In genomic region chr5:73436535-73437125, GRCh38 we compare ENCODE assay signal across 10 cellular contexts. TPM values are rescaled to one million over a fixed set of nuclear protein-coding genes. Genes with fewer than 3 reads are reported as not detected.
DNase-seq lines count a peak whose midpoint lies in the region; ATAC-seq and TF ChIP-seq lines count a peak whose summit lies in the region.
"Had no signal": no experiment of that assay in that cellular context is flagged by ENCODE, and none has a peak within 500 bp of the region (broad histone marks: within the 10 kb centered on the region; RNA-seq: fewer than 3 reads in every experiment).

No MANE protein-coding gene starts in this region.

- TF ChIP-seq POLR2A in right lobe of liver (IDR thresholded peaks at IDR 0.05): no peak
- no peak for TF ChIP-seq POLR2A in GM18505 (IDR thresholded peaks at IDR 0.05; ENCODE audit: borderline replicate concordance, extremely low read depth, insufficient read depth, insufficient read length)

- in situ Hi-C loops in brain microvascular endothelial cell (cut with HindIII; ENCODE audit: low pct_ligation_motif_present, low sequenced_read_pairs): loop anchor here (25.0 kb wide), 1 partner anchor 124 kb away; no protein-coding TSS in a partner anchor

- H3K4me3 Mint-ChIP-seq in activated naive CD8-positive, alpha-beta T cell: peak overlapping the region; percentile 56
- H3K4me3 Mint-ChIP-seq in activated naive CD8-positive, alpha-beta T cell treated with anti-CD3 and anti-CD28 coated beads for 36 hours: no peak overlapping the region
- H3K4me3 Mint-ChIP-seq: T-helper 2 cell treated with Interferon-gamma antibody and Interleukin-4, amounts not matched to agents 5 μg/mL and 100 μg/mL, for 36 hours had no signal

- H3K27me3 Mint-ChIP-seq in activated naive CD8-positive, alpha-beta T cell: peaks cover 64% of the 10 kb centered on the region
- peaks cover 90% of the 10 kb centered on the region for H3K27me3 Mint-ChIP-seq in activated naive CD8-positive, alpha-beta T cell treated with anti-CD3 and anti-CD28 coated beads for 36 hours

- H3K4me1 Mint-ChIP-seq in activated naive CD8-positive, alpha-beta T cell (ENCODE audit: low read depth): peaks cover 15% of the 10 kb centered on the region
- H3K4me1 Mint-ChIP-seq in activated naive CD8-positive, alpha-beta T cell treated with anti-CD3 and anti-CD28 coated beads for 36 hours: peaks cover 7% of the 10 kb centered on the region

- peaks cover 0 to 13% (median 3%) of the 10 kb centered on the region in 4 donors for H3K4me1 ChIP-seq in right lobe of liver
- peaks cover 0 to 15% (median 13%) of the 10 kb centered on the region in 4 donors for H3K4me1 ChIP-seq in tibial artery

- TF ChIP-seq CTCF in brain microvascular endothelial cell (IDR thresholded peaks at IDR 0.05; ENCODE audit: low read depth, low read length, missing control alignments) (no peak), right lobe of liver (IDR thresholded peaks at IDR 0.05) (no peak), tibial artery (IDR thresholded peaks at IDR 0.05) (no peak)

- H3K36me3 Mint-ChIP-seq in activated naive CD8-positive, alpha-beta T cell: peaks cover 2% of the 10 kb centered on the region
- H3K36me3 Mint-ChIP-seq in activated naive CD8-positive, alpha-beta T cell treated with anti-CD3 and anti-CD28 coated beads for 36 hours: no peaks in the 10 kb centered on the region

- no peak overlapping the region for H3K27ac Mint-ChIP-seq in activated naive CD8-positive, alpha-beta T cell
- no peak overlapping the region for H3K27ac Mint-ChIP-seq in activated naive CD8-positive, alpha-beta T cell treated with anti-CD3 and anti-CD28 coated beads for 36 hours
- H3K27ac Mint-ChIP-seq: CD4-positive, alpha-beta T cell had no signal

- H3K36me3 ChIP-seq in brain microvascular endothelial cell (replicated peaks) (no peaks in the 10 kb centered on the region), right lobe of liver (no peaks in the 10 kb centered on the region), tibial artery (no peaks in the 10 kb centered on the region)

- no peak for DNase-seq in activated naive CD8-positive, alpha-beta T cell treated with anti-CD3 and anti-CD28 coated beads for 36 hours
- DNase-seq in brain microvascular endothelial cell (no peak), right lobe of liver (no peak), tibial artery (no peak), putamen (ENCODE audit: low spot score) (no peak)

- H3K27me3 ChIP-seq in brain microvascular endothelial cell (replicated peaks): no peaks in the 10 kb centered on the region
- H3K27me3 ChIP-seq in right lobe of liver: peaks cover 19 to 51% of the 10 kb centered on the region in 2 donors
- peaks cover 8 to 97% of the 10 kb centered on the region in 2 donors for H3K27me3 ChIP-seq in tibial artery

- H3K27ac ChIP-seq in brain microvascular endothelial cell: peak overlapping the region; percentile 79
- H3K27ac ChIP-seq in right lobe of liver: no peak overlapping the region
- H3K27ac ChIP-seq in tibial artery: peak overlapping the region in 1 of 2 donors; percentile 12

- H3K9me3 Mint-ChIP-seq in activated naive CD8-positive, alpha-beta T cell (ENCODE audit: low read depth): no peaks in the 10 kb centered on the region
- no peaks in the 10 kb centered on the region for H3K9me3 Mint-ChIP-seq in activated naive CD8-positive, alpha-beta T cell treated with anti-CD3 and anti-CD28 coated beads for 36 hours
- H3K9me3 Mint-ChIP-seq: CD4-positive, alpha-beta T cell; T-helper 2 cell treated with Interferon-gamma antibody and Interleukin-4, amounts not matched to agents 5 μg/mL and 100 μg/mL, for 36 hours had no signal

- H3K4me3 ChIP-seq in brain microvascular endothelial cell (ENCODE audit: low read depth, low read length) (peak overlapping the region; percentile 46), right lobe of liver (peak overlapping the region in 1 of 3 donors; percentile 3), tibial artery (peak overlapping the region; percentile 23)

- H3K9me3 ChIP-seq in right lobe of liver: no peaks in the 10 kb centered on the region
- no peaks in the 10 kb centered on the region for H3K9me3 ChIP-seq in tibial artery

- intact Hi-C loops in right lobe of liver (cut with DNase I) (no loop called here), tibial artery (cut with DNase I; ENCODE audit: low total_unique reads) (loop anchor here (2.0 kb wide), 1 partner anchor 14 kb away; no protein-coding TSS in a partner anchor)

- WGBS in right lobe of liver (ENCODE audit: insufficient coverage, low coverage, low lambda C conversion rate, missing lambda C conversion rate): 0% methylated on average over 12 of the region's 71 CpGs

- ATAC-seq in right lobe of liver: peak; percentile 33 to 54 (median 48)
- no peak for ATAC-seq in GM18505 (IDR thresholded peaks at IDR 0.05; ENCODE audit: unreplicated experiment)
- ATAC-seq in HG03045 (IDR thresholded peaks at IDR 0.05; ENCODE audit: unreplicated experiment): no peak

RNA-seq across cellular contexts. Expression of gene FOXD1, which starts 11.9 kb away (rescaled TPM):
- under 1 TPM; 0.45 to 0.58 TPM for total RNA-seq in activated naive CD8-positive, alpha-beta T cell treated with anti-CD3 and anti-CD28 coated beads for 36 hours
- total RNA-seq in right lobe of liver: not detected
- total RNA-seq: CD4-positive, alpha-beta T cell had no signal

Comparison
In these comparisons a context has a peak if more than half of its experiments do, and no peak if none do; other contexts are left out.
1. ATAC-seq: peak in right lobe of liver (4 of 4); none in GM18505 (single experiment) and HG03045 (single experiment).